In the genomic region with DNA sequence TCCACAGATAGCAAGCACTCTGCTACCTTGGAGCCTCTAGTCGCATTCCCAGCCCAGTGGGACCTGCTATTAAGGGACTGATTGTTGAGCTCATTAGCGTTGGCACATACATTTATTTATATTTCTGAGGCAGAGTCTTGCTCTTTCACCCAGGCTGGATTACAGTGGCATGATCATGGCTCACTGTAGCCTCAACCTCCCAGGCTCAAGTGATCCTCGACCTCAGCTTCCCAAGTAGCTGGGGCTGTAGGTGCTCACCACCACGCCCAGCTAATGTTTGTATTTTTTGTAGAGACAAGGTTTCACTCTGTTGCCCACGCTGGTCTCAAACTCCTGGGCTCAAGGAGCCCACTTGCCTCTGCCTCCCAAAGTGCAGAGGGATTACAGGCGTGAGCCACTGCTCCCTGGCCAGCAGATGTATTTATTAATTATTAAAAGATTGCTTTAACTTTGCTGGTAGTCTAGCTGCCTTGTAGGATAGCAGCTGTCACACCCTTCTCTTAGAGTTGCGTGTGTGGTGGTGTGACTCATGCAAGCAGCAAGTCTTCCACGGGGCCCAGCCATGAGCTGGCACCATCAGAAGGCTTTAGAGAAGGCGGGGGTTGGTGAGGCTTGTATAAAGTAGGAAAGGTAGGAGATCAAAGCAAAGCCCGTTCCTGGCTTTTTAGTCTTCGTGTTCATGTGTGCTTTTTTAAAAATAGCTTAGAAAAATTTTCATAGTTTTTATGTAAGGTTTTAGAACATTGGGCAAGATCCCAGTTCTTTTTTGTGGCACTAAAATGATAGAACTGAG, we compare ENCODE assay signal across 10 cellular contexts. TPM values are rescaled to one million over a fixed set of nuclear protein-coding genes. Genes with fewer than 3 reads are reported as not detected.
DNase-seq lines count a peak whose midpoint lies in the region; ATAC-seq and TF ChIP-seq lines count a peak whose summit lies in the region.
"Had no signal": no experiment of that assay in that cellular context is flagged by ENCODE, and none has a peak within 500 bp of the region (broad histone marks: within the 10 kb centered on the region; RNA-seq: fewer than 3 reads in every experiment).

No MANE protein-coding gene starts in this region.

- peaks cover 0 to 50% (median 5%) of the 10 kb centered on the region in 4 donors for H3K36me3 ChIP-seq in right lobe of liver

- DNase-seq in activated T-cell treated with anti-CD3 and anti-CD28 coated beads for 24 hours (ENCODE audit: low read depth): peak; percentile 60
- DNase-seq in activated T-cell treated with anti-CD3 and anti-CD28 coated beads, Interleukin-2, amount 50 U/mL, for 1 hour: no peak
- DNase-seq in activated naive CD4-positive, alpha-beta T cell treated with anti-CD3 and anti-CD28 coated beads, Interleukin-2, amount 50 U/mL, for 16 hours: peak; percentile 58
- peak in 1 of 3 donors; percentile 54 for DNase-seq in right lobe of liver
- peak; percentile 84 for DNase-seq in stromal cell of bone marrow (ENCODE audit: low read depth)
- no peak for DNase-seq in NCI-H146 treated with DMSO at 0.1 percent for 48 hours (lab: John Stamatoyannopoulos, UW; ENCODE audit: unreplicated experiment)

- TF ChIP-seq POLR2A in right lobe of liver (IDR thresholded peaks at IDR 0.05): no peak

- peaks cover 0 to 16% (median 8%) of the 10 kb centered on the region in 4 donors for H3K4me1 ChIP-seq in right lobe of liver

- ATAC-seq in right lobe of liver: peak; percentile 33 to 95 (median 52)
- no peak for ATAC-seq in GM19023 (IDR thresholded peaks at IDR 0.05; ENCODE audit: unreplicated experiment)
- ATAC-seq in HG02623 (IDR thresholded peaks at IDR 0.05; ENCODE audit: unreplicated experiment): no peak
- ATAC-seq: CD8-positive, alpha-beta T cell had no signal

- no peaks in the 10 kb centered on the region for H3K27me3 ChIP-seq in right lobe of liver

- TF ChIP-seq CTCF in right lobe of liver (IDR thresholded peaks at IDR 0.05): no peak

- H3K27ac ChIP-seq in right lobe of liver: no peak overlapping the region

- intact Hi-C loops in right lobe of liver (cut with DNase I): no loop called here

- 72% methylated on average over 9 of the region's 11 CpGs for WGBS in right lobe of liver (ENCODE audit: insufficient coverage, low coverage, low lambda C conversion rate, missing lambda C conversion rate)

- H3K4me3 ChIP-seq in right lobe of liver: no peak overlapping the region

- no peaks in the 10 kb centered on the region for H3K9me3 ChIP-seq in right lobe of liver

RNA-seq across cellular contexts. Expression of a gene that starts 16.5 kb away (rescaled TPM):
- total RNA-seq in right lobe of liver: 1 to 10 TPM; 3.0 to 5.6 (median 3.7) TPM

RNA-seq across cellular contexts. Expression of a gene that starts 40.5 kb away (rescaled TPM):
- total RNA-seq in right lobe of liver: not detected
- total RNA-seq: T-helper 1 cell treated with Interleukin-12 subunit alpha and Interleukin-12 subunit beta and Interleukin-4 antibody, amounts not matched to agents 30 ng/mL and 1 ng/mL, for 36 hours had no signal

RNA-seq across cellular contexts. Expression of a gene that starts 40.7 kb away (rescaled TPM):
- total RNA-seq in right lobe of liver: 1 to 10 TPM in 5 of 6 experiments, under 1 TPM in 1; 0.62 to 4.0 (median 2.3) TPM

Comparison
In these comparisons a context has a peak if more than half of its experiments do, and no peak if none do; other contexts are left out.
1. DNase-seq: peak in activated T-cell treated with anti-CD3 and anti-CD28 coated beads for 24 hours (single experiment), activated naive CD4-positive, alpha-beta T cell treated with anti-CD3 and anti-CD28 coated beads, Interleukin-2, amount 50 U/mL, for 16 hours (single experiment) and stromal cell of bone marrow (single experiment); none in activated T-cell treated with anti-CD3 and anti-CD28 coated beads, Interleukin-2, amount 50 U/mL, for 1 hour (single experiment) and NCI-H146 treated with DMSO at 0.1 percent for 48 hours (single experiment).
2. ATAC-seq: peak in right lobe of liver (4 of 4); none in GM19023 (single experiment) and HG02623 (single experiment).